ENCODE assay signal across 8 cellular contexts in genomic region chr17:75764711-75765421, GRCh38. TPM values are rescaled to one million over a fixed set of nuclear protein-coding genes. Genes with fewer than 3 reads are reported as not detected.
A peak's percentile ranks its signal among the peaks of the same experiment; 100 is the strongest.
DNase-seq lines count a peak whose midpoint lies in the region; ATAC-seq and TF ChIP-seq lines count a peak whose summit lies in the region.

Gene GALK1 (minus strand): TSS chr17:75765192. CDS start chr17:75765136, 56 bp downstream.

- peaks cover 2% of the 10 kb centered on the region; the same call in 1 of the 2 replicates for H3K27me3 Mint-ChIP-seq in H9 (ENCODE audit: low read depth)

- no peak within 1 kb of the TSS for H2BK5ac ChIP-seq in H9 (ENCODE audit: insufficient read length, low read length)

- H2BK15ac ChIP-seq in H9 (ENCODE audit: low read depth, low read length): no peak within 1 kb of the TSS

- no peak within 1 kb of the TSS for H2BK20ac ChIP-seq in H9 (ENCODE audit: low read depth, low read length, poor library complexity, severe bottlenecking)

- H3K56ac ChIP-seq in H9 (ENCODE audit: insufficient read length, low read depth, low read length): no peak within 1 kb of the TSS

- no peaks in the 10 kb centered on the region for H3K27me3 ChIP-seq in H9 (ENCODE audit: insufficient read depth, low read length)
- no peaks in the 10 kb centered on the region for H3K27me3 ChIP-seq in layer of hippocampus (ENCODE audit: control insufficient read depth, insufficient read depth, low read length)

- H3K4me2 ChIP-seq in H9 (ENCODE audit: insufficient read depth, insufficient read length, low read length): peak within 1 kb of the TSS; percentile 48

- no peaks in the 10 kb centered on the region for H3K9me3 ChIP-seq in H9 (ENCODE audit: control insufficient read depth, low read depth, low read length)

- no peaks in the 10 kb centered on the region for H3K4me1 ChIP-seq in H9 (ENCODE audit: insufficient read depth, low read length)

- H4K20me1 ChIP-seq in H9 (ENCODE audit: control insufficient read depth, insufficient read depth, insufficient read length): no peaks in the 10 kb centered on the region

- H3K79me1 ChIP-seq in H9 (ENCODE audit: insufficient read depth, low read depth, low read length, poor library complexity, severe bottlenecking): no peaks in the 10 kb centered on the region

- no peak within 1 kb of the TSS for H3K9ac ChIP-seq in H9 (ENCODE audit: extremely low read depth, insufficient read length, low read length)

- H2BK120ac ChIP-seq in H9 (ENCODE audit: low read depth, low read length, poor library complexity, severe bottlenecking): no peak within 1 kb of the TSS

- no peak within 1 kb of the TSS for H3K4ac ChIP-seq in H9 (ENCODE audit: low read depth, low read length)

- H3K9me3 Mint-ChIP-seq in H9: no peaks in the 10 kb centered on the region

- peaks cover 0 to 6% (median 0%) of the 10 kb centered on the region in 3 experiments; a peak in 3 of 7 replicates for H3K36me3 Mint-ChIP-seq in H9 (ENCODE audit: insufficient read depth in 1 of 3, low read depth in 3 of 3)

- H4K91ac ChIP-seq in H9 (ENCODE audit: insufficient read length, low read depth, low read length): no peak within 1 kb of the TSS

- TF ChIP-seq CTCF in GM10248 (IDR thresholded peaks at IDR 0.05; ENCODE audit: control extremely low read depth, extremely low read depth, low read depth, missing control alignments) (peak; percentile 88), H9 (conservative IDR thresholded peaks at IDR 0.05) (peak; percentile 67; the same call in 2 of the 3 replicates)

- H3T11ph ChIP-seq in H9 (ENCODE audit: low read length): no peak within 1 kb of the TSS

- no peak within 1 kb of the TSS for H4K5ac ChIP-seq in H9 (ENCODE audit: insufficient read length, low read depth, low read length)

- H3K4me3 Mint-ChIP-seq in H9: peak within 1 kb of the TSS; percentile 64 to 80

- H3K27ac ChIP-seq in H9 (ENCODE audit: insufficient read length, low read depth, low read length) (no peak within 1 kb of the TSS), layer of hippocampus (ENCODE audit: low read depth, low read length) (peak within 1 kb of the TSS; percentile 83)

- H2BK12ac ChIP-seq in H9 (ENCODE audit: insufficient read length, low read depth, low read length): no peak within 1 kb of the TSS

- CTCF ChIA-PET in GM10248 (lab: Yijun Ruan, JAX): interaction anchor here (0.7 to 6.1 kb wide), 34 partner anchors 9 to 164 kb away, joined by 3 to 106 read pairs (median 5); partner anchors contain the start of genes SMIM5, TRIM65 and UNK

- H3K4me1 Mint-ChIP-seq in H9: peaks cover 8 to 10% of the 10 kb centered on the region in 2 experiments

- H3K23ac ChIP-seq in H9 (ENCODE audit: insufficient read length, low read depth, low read length): no peak within 1 kb of the TSS

- DNase-seq in GM10248 (ENCODE audit: extremely low spot score): peak; percentile 89
- peak; percentile 86 for DNase-seq in H9
- DNase-seq in NCI-H1105 treated with DMSO at 0.1 percent for 48 hours (lab: John Stamatoyannopoulos, UW): peak; percentile 45
- peak; percentile 82 for DNase-seq in cerebellum (ENCODE audit: low spot score)
- DNase-seq in stimulated activated CD4-positive, alpha-beta T cell treated with anti-CD3 and anti-CD28 coated beads, Interleukin-1b, Interleukin-23, amount 100 ng/mL, for 4 hours (ENCODE audit: low read depth in 2 of 2): peak; percentile 61 to 68
- DNase-seq in NCI-H2107 (lab: John Stamatoyannopoulos, UW): no peak

- H2AK5ac ChIP-seq in H9 (ENCODE audit: insufficient read length, low read length): no peak within 1 kb of the TSS

- no peaks in the 10 kb centered on the region for H3K79me2 ChIP-seq in H9 (ENCODE audit: insufficient read depth, low read length)

- no peak within 1 kb of the TSS for H3K18ac ChIP-seq in H9 (ENCODE audit: insufficient read length, low read depth, low read length)

- no peak within 1 kb of the TSS for H2AFZ ChIP-seq in H9 (ENCODE audit: low read length)

- peak within 1 kb of the TSS in 2 of 3 experiments; percentile 42 to 48; a peak in 4 of 7 replicates for H3K27ac Mint-ChIP-seq in H9

- POLR2A ChIA-PET in GM10248 (lab: Yijun Ruan, JAX): interaction anchor here (0.6 to 6.2 kb wide), 4 partner anchors 11 to 500 kb away, joined by 3 to 97 read pairs (median 14); a partner anchor contains a TSS

- H4K8ac ChIP-seq in H9 (replicated peaks; ENCODE audit: insufficient read length, low read depth, low read length): no peak within 1 kb of the TSS

- no CpG with 5 or more reads among the region's 71 CpGs for WGBS in H9 (ENCODE audit: extremely low coverage, insufficient read length, low lambda C conversion rate)

- no peak within 1 kb of the TSS; the same call in none of the 2 replicates for H3K14ac ChIP-seq in H9 (ENCODE audit: insufficient read depth, low read length)

- peak; percentile 94 to 96 for ATAC-seq in activated CD4-positive, CD25-positive, alpha-beta regulatory T cell treated with anti-CD3 and anti-CD28 coated beads, Interleukin-2, amount 50 U/mL, for 24 hours

- H3K23me2 ChIP-seq in H9 (ENCODE audit: insufficient read length, low read depth, low read length, poor library complexity, severe bottlenecking): peaks cover 11% of the 10 kb centered on the region

RNA-seq across cellular contexts. Expression of gene GALK1, which starts in this region (rescaled TPM):
- total RNA-seq in H9 (2021): 36.7 and 38.4 TPM in 2 replicates
- total RNA-seq in cerebellum: 6.8 TPM
